ENCODE assay signal across 17 cellular contexts in the genomic region with DNA sequence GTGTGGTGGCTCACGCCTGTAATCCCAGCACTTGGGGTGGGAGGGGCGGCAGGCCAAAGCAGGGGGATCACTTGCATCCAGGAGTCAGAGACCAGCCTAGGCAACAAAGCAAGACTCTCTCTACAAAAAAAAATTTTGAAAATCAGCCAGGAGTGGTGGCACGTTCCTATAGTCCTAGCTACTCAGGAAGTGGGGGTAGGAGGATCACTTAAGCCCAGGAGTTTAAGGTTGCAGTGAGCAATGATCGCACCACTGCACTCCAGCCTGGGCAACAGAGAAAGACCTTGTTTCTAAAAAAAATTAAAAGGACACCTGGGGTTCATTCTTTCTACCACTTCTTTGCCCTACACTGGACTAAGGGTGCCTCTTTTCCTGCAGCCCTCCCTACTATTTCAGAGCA. TPM values are rescaled to one million over a fixed set of nuclear protein-coding genes. Genes with fewer than 3 reads are reported as not detected.
DNase-seq lines count a peak whose midpoint lies in the region; ATAC-seq and TF ChIP-seq lines count a peak whose summit lies in the region.
"Had no signal": no experiment of that assay in that cellular context is flagged by ENCODE, and none has a peak within 500 bp of the region (broad histone marks: within the 10 kb centered on the region; RNA-seq: fewer than 3 reads in every experiment).

No MANE protein-coding gene starts in this region.

- no peak for DNase-seq in CD8-positive, alpha-beta T cell
- peak; percentile 74 for DNase-seq in OCI-LY7 (ENCODE audit: low spot score)
- peak; percentile 46 for DNase-seq in left kidney (ENCODE audit: low read depth, low spot score)
- no peak for DNase-seq in T-cell
- DNase-seq in NCI-H345 treated with DMSO at 0.1 percent for 48 hours (lab: John Stamatoyannopoulos, UW; ENCODE audit: unreplicated experiment) = no peak
- no peak for DNase-seq in stimulated activated CD4-positive, alpha-beta T cell treated with anti-CD3 and anti-CD28 coated beads, Interleukin-4, amount 100 ng/mL, for 24 hours
- no peak for DNase-seq in GM23248
- DNase-seq: amniotic stem cell; GDM1; mesenchymal stem cell; MM.1S; occipital lobe; stimulated activated naive CD8-positive, alpha-beta T cell treated with anti-CD3 and anti-CD28 coated beads, Interleukin-15, amount 100 ng/mL, for 72 hours had no signal

- peaks cover 35% of the 10 kb centered on the region for H3K4me1 Mint-ChIP-seq in CD8-positive, alpha-beta T cell (ENCODE audit: low read depth)
- peaks cover 42 to 48% (median 46%) of the 10 kb centered on the region in 3 donors for H3K4me1 Mint-ChIP-seq in T-cell

- H2AFZ ChIP-seq in OCI-LY7 (ENCODE audit: low read length) (no peak overlapping the region), GM23248 (no peak overlapping the region)

- H4K20me1 ChIP-seq in OCI-LY7 (ENCODE audit: insufficient read depth, low read length) (peaks cover 17% of the 10 kb centered on the region), GM23248 (ENCODE audit: insufficient read depth) (peaks cover 25% of the 10 kb centered on the region; the same call in 1 of the 2 replicates)

- peaks cover 100% of the 10 kb centered on the region for H3K79me2 ChIP-seq in OCI-LY7 (ENCODE audit: insufficient read depth, low read depth, low read length)
- H3K79me2 ChIP-seq in GM23248 (ENCODE audit: insufficient read depth) = peaks cover 100% of the 10 kb centered on the region

- no peaks in the 10 kb centered on the region for H3K9me3 ChIP-seq in CD8-positive, alpha-beta T cell (ENCODE audit: low read length)
- H3K9me3 ChIP-seq in OCI-LY7 (ENCODE audit: low read length) = no peaks in the 10 kb centered on the region
- H3K9me3 ChIP-seq in GM23248 (ENCODE audit: low read depth) = no peaks in the 10 kb centered on the region

- WGBS in GM23248 (ENCODE audit: low coverage in 1 of 2, low lambda C conversion rate in 2 of 2, missing lambda C conversion rate in 2 of 2), 2 experiments = 80 to 84% methylated on average over 4 of the region's 4 CpGs

- no peaks in the 10 kb centered on the region for H3K9me2 ChIP-seq in OCI-LY7 (ENCODE audit: insufficient read depth, low read length)
- no peaks in the 10 kb centered on the region for H3K9me2 ChIP-seq in GM23248 (ENCODE audit: insufficient read depth)

- H3K36me3 Mint-ChIP-seq in CD8-positive, alpha-beta T cell = peaks cover 30% of the 10 kb centered on the region
- H3K36me3 Mint-ChIP-seq in T-cell = peaks cover 13% of the 10 kb centered on the region

- H3K4me1 ChIP-seq in CD8-positive, alpha-beta T cell (ENCODE audit: insufficient read depth, low read length) = peaks cover 27% of the 10 kb centered on the region
- H3K4me1 ChIP-seq in OCI-LY7 (ENCODE audit: insufficient read depth, low read length, poor library complexity, severe bottlenecking) (peaks cover 57% of the 10 kb centered on the region), GM23248 (ENCODE audit: insufficient read depth) (peaks cover 6% of the 10 kb centered on the region)

- H3K27me3 Mint-ChIP-seq in CD8-positive, alpha-beta T cell (ENCODE audit: low read depth) = no peaks in the 10 kb centered on the region
- H3K27me3 Mint-ChIP-seq in T-cell = no peaks in the 10 kb centered on the region
- H3K27me3 Mint-ChIP-seq: dendritic cell treated with granulocyte-macrophage colony-stimulating factor and Interleukin-4, amounts not matched to agents 40 ng/mL and 50 ng/mL, for 4 days; stimulated activated naive CD8-positive, alpha-beta T cell treated with anti-CD3 and anti-CD28 coated beads, Interleukin-15, amount 100 ng/mL, for 72 hours had no signal

- H3K9me3 Mint-ChIP-seq in CD8-positive, alpha-beta T cell = no peaks in the 10 kb centered on the region
- H3K9me3 Mint-ChIP-seq in T-cell = no peaks in the 10 kb centered on the region
- H3K9me3 Mint-ChIP-seq: dendritic cell treated with granulocyte-macrophage colony-stimulating factor and Interleukin-4, amounts not matched to agents 40 ng/mL and 50 ng/mL, for 4 days; stimulated activated naive CD8-positive, alpha-beta T cell treated with anti-CD3 and anti-CD28 coated beads, Interleukin-15, amount 100 ng/mL, for 72 hours had no signal

- no peaks in the 10 kb centered on the region for H3K36me3 ChIP-seq in CD8-positive, alpha-beta T cell (ENCODE audit: insufficient read depth, low read length)
- peaks cover 90% of the 10 kb centered on the region for H3K36me3 ChIP-seq in OCI-LY7 (ENCODE audit: insufficient read depth, low read length)
- H3K36me3 ChIP-seq in GM23248 (ENCODE audit: low read depth) = peaks cover 10% of the 10 kb centered on the region

- CTCF ChIA-PET in CD8-positive, alpha-beta T cell (lab: Charles Lee) = no interaction called here
- CTCF ChIA-PET in OCI-LY7 (lab: Charles Lee; ENCODE audit: unreplicated experiment) (interaction anchor here (0.6 kb wide), 1 partner anchor 155 kb away, joined by 3 read pairs; no protein-coding TSS in a partner anchor), T-cell (lab: Charles Lee) (no interaction called here)

- no TSS peak for BruUV-seq in OCI-LY7 (replicated peaks; lab: Mats Ljungman, UMichigan)

- ATAC-seq in CD8-positive, alpha-beta T cell = no peak
- ATAC-seq in GM21447 (IDR thresholded peaks at IDR 0.05; ENCODE audit: unreplicated experiment) = peak; percentile 66
- no peak for ATAC-seq in T-cell (replicated peaks in 1 of 4)
- ATAC-seq: HCT116; stimulated activated naive CD8-positive, alpha-beta T cell treated with anti-CD3 and anti-CD28 coated beads, Interleukin-15, amount 100 ng/mL, for 72 hours had no signal

- H3K9ac ChIP-seq in GM23248 = no peak overlapping the region

- no peak overlapping the region for H3K4me3 Mint-ChIP-seq in CD8-positive, alpha-beta T cell
- no peak overlapping the region for H3K4me3 Mint-ChIP-seq in T-cell
- H3K4me3 Mint-ChIP-seq: dendritic cell treated with granulocyte-macrophage colony-stimulating factor and Interleukin-4, amounts not matched to agents 40 ng/mL and 50 ng/mL, for 4 days; stimulated activated naive CD8-positive, alpha-beta T cell treated with anti-CD3 and anti-CD28 coated beads, Interleukin-15, amount 100 ng/mL, for 72 hours had no signal

- intact Hi-C loops in CD8-positive, alpha-beta T cell (cut with DNase I, micrococcal nuclease) = no loop called here
- intact Hi-C loops in OCI-LY7 (cut with micrococcal nuclease; ENCODE audit: unreplicated experiment) = loop anchor here (1.0 kb wide), 1 partner anchor 15 kb away; a partner anchor contains a TSS

- no peak for TF ChIP-seq CTCF in CD8-positive, alpha-beta T cell (IDR thresholded peaks at IDR 0.05)
- no peak for TF ChIP-seq CTCF in OCI-LY7 (conservative IDR thresholded peaks at IDR 0.05; ENCODE audit: low read length)

- POLR2A ChIA-PET in CD8-positive, alpha-beta T cell (lab: Charles Lee) = interaction anchor here (1.2 kb wide), 1 partner anchor 15 kb away, joined by 3 read pairs; a partner anchor contains a TSS
- POLR2A ChIA-PET in OCI-LY7 (lab: Charles Lee) = interaction anchor here (0.9 to 1.8 kb wide), 3 partner anchors 27 to 96 kb away, joined by 3 to 4 read pairs (median 3); no protein-coding TSS in a partner anchor
- POLR2A ChIA-PET in T-cell (lab: Charles Lee) = interaction anchor here in 1 of 2 donors (0.7 kb wide), 1 partner anchor 575 kb away, joined by 6 read pairs; no protein-coding TSS in a partner anchor

- peaks cover 28% of the 10 kb centered on the region for H3F3A ChIP-seq in GM23248 (ENCODE audit: insufficient read depth)

- H3K27ac Mint-ChIP-seq in CD8-positive, alpha-beta T cell = peak overlapping the region; percentile 72
- H3K27ac Mint-ChIP-seq in T-cell = peak overlapping the region in 1 of 2 donors; percentile 48
- H3K27ac Mint-ChIP-seq: dendritic cell treated with granulocyte-macrophage colony-stimulating factor and Interleukin-4, amounts not matched to agents 40 ng/mL and 50 ng/mL, for 4 days had no signal

- H3K4me2 ChIP-seq in OCI-LY7 (ENCODE audit: low read length) (peak overlapping the region; percentile 80), GM23248 (ENCODE audit: unreplicated experiment) (no peak overlapping the region)

- H3K27ac ChIP-seq in CD8-positive, alpha-beta T cell (ENCODE audit: low read depth, low read length) = no peak overlapping the region
- H3K27ac ChIP-seq in OCI-LY7 (ENCODE audit: low read depth, low read length, poor library complexity, severe bottlenecking) (peak overlapping the region; percentile 84), GM23248 (no peak overlapping the region)
- H3K27ac ChIP-seq: skin epidermis had no signal

- in situ Hi-C loops in GM23248 (cut with MboI) = no loop called here

- H3K27me3 ChIP-seq in CD8-positive, alpha-beta T cell (ENCODE audit: insufficient read depth, low read length) = no peaks in the 10 kb centered on the region
- H3K27me3 ChIP-seq in GM23248 (replicated peaks; ENCODE audit: insufficient read depth) = no peaks in the 10 kb centered on the region

- H3K4me3 ChIP-seq in CD8-positive, alpha-beta T cell (ENCODE audit: low read depth, low read length) = no peak overlapping the region
- H3K4me3 ChIP-seq in OCI-LY7 (ENCODE audit: low read depth, low read length, poor library complexity, severe bottlenecking) (peak overlapping the region; percentile 55), GM23248 (no peak overlapping the region)
- H3K4me3 ChIP-seq: skin epidermis had no signal

RNA-seq across cellular contexts. Expression of a gene that starts 15.1 kb away (rescaled TPM):
- 10 to 100 TPM; 35.3 to 36.0 TPM for total RNA-seq in CD8-positive, alpha-beta T cell
- 51.1 and 56.6 TPM in 2 replicates for total RNA-seq in OCI-LY7 (2014; rRNA removed; shearing (Covaris generic))
- 68.7 and 75.7 TPM in 2 replicates for total RNA-seq in OCI-LY7 (2022)
- 10 to 100 TPM; 43.2 to 46.5 (median 44.8) TPM for total RNA-seq in T-cell
- 28.1 and 28.3 TPM in 2 replicates for total RNA-seq in GM23248 (2014; rRNA removed; shearing (Covaris generic))
- polyA plus RNA-seq in GM23248 (2016; fragmentation: Nextera tagmentation; extraction: Ambion mirVana) = 15.5 and 17.1 TPM in 2 replicates

Comparison
In these comparisons a context has a peak if more than half of its experiments do, and no peak if none do; other contexts are left out.
1. DNase-seq: peak in OCI-LY7 (single experiment) and left kidney (single experiment); none in CD8-positive, alpha-beta T cell (0 of 7), T-cell (0 of 34), NCI-H345 treated with DMSO at 0.1 percent for 48 hours (single experiment), stimulated activated CD4-positive, alpha-beta T cell treated with anti-CD3 and anti-CD28 coated beads, Interleukin-4, amount 100 ng/mL, for 24 hours (single experiment) and GM23248 (single experiment).